ENCODE assay signal across 30 cellular contexts in the genomic region with DNA sequence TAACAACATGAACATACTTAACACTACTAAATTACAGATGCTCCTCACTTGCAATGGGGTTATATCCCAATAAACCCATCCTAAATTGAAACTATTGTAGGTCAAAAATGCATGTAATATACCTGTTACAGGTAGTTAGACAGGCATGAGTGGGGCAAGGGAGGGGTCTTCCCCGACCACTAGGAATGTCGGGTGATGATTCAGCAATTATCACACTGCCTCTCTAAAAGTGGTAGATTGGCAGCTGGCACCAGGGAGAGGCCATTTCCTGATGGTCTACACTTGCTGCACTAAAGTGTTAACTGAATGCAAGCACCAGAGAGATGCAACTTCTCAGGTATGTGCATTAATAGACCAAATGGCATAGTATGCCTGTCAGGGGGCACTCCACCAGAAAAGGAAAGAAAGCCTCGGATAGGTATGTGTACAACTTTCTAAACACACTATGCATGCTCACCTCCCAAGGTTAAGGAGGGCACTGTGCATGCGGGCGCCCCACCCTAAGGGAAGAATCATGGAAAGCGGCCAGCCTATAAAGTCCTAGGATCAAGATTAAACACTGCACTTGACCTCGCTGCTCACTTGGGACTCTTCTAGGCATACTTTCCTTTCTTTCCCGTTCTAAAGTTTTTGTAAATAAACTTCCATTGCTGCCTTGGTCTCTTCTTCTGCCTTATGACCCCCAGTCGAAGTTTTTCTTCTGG.
"Had no signal": no experiment of that assay in that cellular context is flagged by ENCODE, and none has a peak within 500 bp of the region (broad histone marks: within the 10 kb centered on the region; RNA-seq: fewer than 3 reads in every experiment).

No MANE protein-coding gene starts in this region.

- H3K36me3 ChIP-seq: breast epithelium, cardiac muscle cell had no signal

- H3K4me3 ChIP-seq: ascending aorta, breast epithelium, cardiac muscle cell, coronary artery, dorsolateral prefrontal cortex, esophagus muscularis mucosa, gastrocnemius medialis, heart left ventricle had no signal

- H3K27ac ChIP-seq: ascending aorta, breast epithelium, cardiac muscle cell, coronary artery, dorsolateral prefrontal cortex, esophagus muscularis mucosa, foreskin keratinocyte, gastrocnemius medialis, heart left ventricle had no signal

- H3K27me3 ChIP-seq: ascending aorta, breast epithelium, cardiac muscle cell, dorsolateral prefrontal cortex, esophagus muscularis mucosa, foreskin keratinocyte, gastrocnemius medialis, heart left ventricle had no signal

- DNase-seq: activated CD4-positive, alpha-beta memory T cell treated with anti-CD3 and anti-CD28 coated beads, Interleukin-2, amount 10 ng/mL, durations not matched to agents 7 days and 5 days; activated CD4-positive, alpha-beta T cell treated with anti-CD3 and anti-CD28 coated beads for 36 hours; activated CD4-positive, alpha-beta T cell treated with anti-CD3 and anti-CD28 coated beads, Interleukin-2, amount 10 ng/mL, durations not matched to agents 24 days and 14 days; activated CD4-positive, alpha-beta T cell treated with anti-CD3 and anti-CD28 coated beads, Interleukin-2, amount 50 U/mL, for 4 hours; activated CD4-positive, CD25-positive, alpha-beta regulatory T cell; activated CD4-positive, CD25-positive, alpha-beta regulatory T cell treated with anti-CD3 and anti-CD28 coated beads, Interleukin-2, amount 50 U/mL, for 72 hours; activated CD8-positive, alpha-beta memory T cell treated with anti-CD3 and anti-CD28 coated beads, Interleukin-2, amount 50 U/mL, for 48 hours; activated gamma-delta T cell; activated naive CD4-positive, alpha-beta T cell; activated naive CD4-positive, alpha-beta T cell treated with anti-CD3 and anti-CD28 coated beads, Interleukin-2, amount 10 ng/mL, durations not matched to agents 7 days and 5 days; activated naive CD8-positive, alpha-beta T cell treated with anti-CD3 and anti-CD28 coated beads, Interleukin-2, amount 10 ng/mL, durations not matched to agents 7 days and 5 days; activated T-cell treated with anti-CD3 and anti-CD28 coated beads for 4 hours; activated T-cell treated with anti-CD3 and anti-CD28 coated beads, Interleukin-2, amount 50 U/mL, for 24 hours; activated T-cell treated with anti-CD3 and anti-CD28 coated beads, Interleukin-2, amount 50 U/mL, for 72 hours; central memory CD4-positive, alpha-beta T cell; cerebellar nuclear complex; dorsolateral prefrontal cortex; effector memory CD4-positive, alpha-beta T cell; erythroblast; foreskin keratinocyte; gastrocnemius medialis; glutamatergic neuron; heart left ventricle; T-helper 2 cell had no signal

- ATAC-seq: activated CD4-positive, alpha-beta T cell treated with anti-CD3 and anti-CD28 coated beads for 36 hours; activated naive CD4-positive, alpha-beta T cell treated with anti-CD3 and anti-CD28 coated beads, Interleukin-2, amount 50 U/mL, for 72 hours; activated T-cell treated with anti-CD3 and anti-CD28 coated beads, Interleukin-2, amount 50 U/mL, for 72 hours; foreskin keratinocyte; gastrocnemius medialis; heart left ventricle had no signal

- H3K4me1 ChIP-seq: ascending aorta, breast epithelium, esophagus muscularis mucosa, foreskin keratinocyte, gastrocnemius medialis, heart left ventricle had no signal

- H3K9me3 ChIP-seq: ascending aorta, breast epithelium, esophagus muscularis mucosa, gastrocnemius medialis, heart left ventricle had no signal
